ENCODE assay signal across 19 cellular contexts in the genomic region with DNA sequence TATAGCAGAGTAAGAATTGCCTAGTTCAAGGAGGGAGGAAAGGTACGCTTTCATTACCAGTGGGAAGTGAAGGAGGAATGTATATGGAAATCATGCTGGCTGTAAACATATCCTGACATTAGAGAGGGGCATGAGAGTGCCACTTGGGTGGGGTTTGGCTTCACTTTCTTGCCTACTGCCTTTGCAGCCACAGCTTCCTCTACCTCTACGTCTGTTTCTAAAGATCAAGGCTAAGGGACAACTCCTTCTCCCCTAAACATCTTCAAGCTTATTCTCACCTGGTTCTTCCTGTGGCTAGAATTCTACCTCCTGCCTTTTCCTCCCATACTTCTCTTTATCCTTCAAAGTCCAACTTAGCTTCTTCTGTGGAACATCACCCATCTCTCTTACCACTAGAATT. TPM values are rescaled to one million over a fixed set of nuclear protein-coding genes. Genes with fewer than 3 reads are reported as not detected.
DNase-seq lines count a peak whose midpoint lies in the region; ATAC-seq and TF ChIP-seq lines count a peak whose summit lies in the region.
"Had no signal": no experiment of that assay in that cellular context is flagged by ENCODE, and none has a peak within 500 bp of the region (broad histone marks: within the 10 kb centered on the region; RNA-seq: fewer than 3 reads in every experiment).

No MANE protein-coding gene starts in this region.

- no peaks in the 10 kb centered on the region for H3K27me3 Mint-ChIP-seq in stimulated activated naive CD8-positive, alpha-beta T cell treated with anti-CD3 and anti-CD28 coated beads, Interleukin-15, Interleukin-2, amounts not matched to agents 100 ng/mL and 50 ng/mL, for 24 hours
- H3K27me3 Mint-ChIP-seq in activated CD4-positive, alpha-beta memory T cell treated with anti-CD3 and anti-CD28 coated beads, Interleukin-2, amount 10 ng/mL, durations not matched to agents 7 days and 5 days = no peaks in the 10 kb centered on the region
- no peaks in the 10 kb centered on the region for H3K27me3 Mint-ChIP-seq in naive B cell

- no peak overlapping the region for H3K4me3 ChIP-seq in foreskin fibroblast (ENCODE audit: low read depth in 1 of 2, low read length in 2 of 2)
- H3K4me3 ChIP-seq: HAP-1, uterus had no signal

- ATAC-seq in stimulated activated naive CD8-positive, alpha-beta T cell treated with anti-CD3 and anti-CD28 coated beads, Interleukin-15, Interleukin-2, amounts not matched to agents 100 U/mL and 50 U/mL, for 24 hours = no peak
- ATAC-seq in naive B cell (ENCODE audit: low read depth in 2 of 2) = no peak
- no peak for ATAC-seq in HG03521 (IDR thresholded peaks at IDR 0.05; ENCODE audit: unreplicated experiment)
- ATAC-seq: esophagus mucosa, left cardiac atrium, Right ventricle myocardium inferior, sciatic nerve had no signal

- POLR2A ChIA-PET in activated CD4-positive, alpha-beta memory T cell treated with anti-CD3 and anti-CD28 coated beads, Interleukin-2, amount 10 ng/mL, durations not matched to agents 7 days and 5 days (lab: Charles Lee) = interaction anchor here (1.0 to 3.7 kb wide), 7 partner anchors 8 to 97 kb away, joined by 3 to 27 read pairs (median 4); partner anchors contain the start of genes SRSF5 and SUSD6

- H3K9me3 Mint-ChIP-seq in stimulated activated naive CD8-positive, alpha-beta T cell treated with anti-CD3 and anti-CD28 coated beads, Interleukin-15, Interleukin-2, amounts not matched to agents 100 ng/mL and 50 ng/mL, for 24 hours = no peaks in the 10 kb centered on the region
- no peaks in the 10 kb centered on the region for H3K9me3 Mint-ChIP-seq in activated CD4-positive, alpha-beta memory T cell treated with anti-CD3 and anti-CD28 coated beads, Interleukin-2, amount 10 ng/mL, durations not matched to agents 7 days and 5 days
- H3K9me3 Mint-ChIP-seq in naive B cell = peaks cover 0 to 4% (median 2%) of the 10 kb centered on the region in 7 donors

- no peak for DNase-seq in stimulated activated naive CD8-positive, alpha-beta T cell treated with anti-CD3 and anti-CD28 coated beads, Interleukin-15, Interleukin-2, amounts not matched to agents 100 U/mL and 50 U/mL, for 24 hours
- DNase-seq in activated CD4-positive, alpha-beta memory T cell treated with anti-CD3 and anti-CD28 coated beads, Interleukin-2, amount 10 ng/mL, durations not matched to agents 7 days and 5 days = no peak
- no peak for DNase-seq in naive B cell
- no peak for DNase-seq in foreskin fibroblast
- DNase-seq in SIG-M5 treated with dmso at 0.1 percent for 504 hours (lab: John Stamatoyannopoulos, UW; ENCODE audit: unreplicated experiment) = no peak
- DNase-seq: amygdala; central memory CD4-positive, alpha-beta T cell; GDM1; KG1; left cardiac atrium; NCI-H2081; NCI-H510A treated with DMSO at 0.1 percent for 48 hours; uterus had no signal

- peaks cover 98% of the 10 kb centered on the region for H3K4me1 Mint-ChIP-seq in stimulated activated naive CD8-positive, alpha-beta T cell treated with anti-CD3 and anti-CD28 coated beads, Interleukin-15, Interleukin-2, amounts not matched to agents 100 ng/mL and 50 ng/mL, for 24 hours (ENCODE audit: low read depth)
- H3K4me1 Mint-ChIP-seq in activated CD4-positive, alpha-beta memory T cell treated with anti-CD3 and anti-CD28 coated beads, Interleukin-2, amount 10 ng/mL, durations not matched to agents 7 days and 5 days = peaks cover 92% of the 10 kb centered on the region
- peaks cover 86 to 100% (median 96%) of the 10 kb centered on the region in 3 donors for H3K4me1 Mint-ChIP-seq in naive B cell

- CTCF ChIA-PET in activated CD4-positive, alpha-beta memory T cell treated with anti-CD3 and anti-CD28 coated beads, Interleukin-2, amount 10 ng/mL, durations not matched to agents 7 days and 5 days (lab: Charles Lee) = interaction anchor here (1.1 kb wide), 2 partner anchors 55 to 57 kb away, joined by 3 read pairs; no protein-coding TSS in a partner anchor

- peaks cover 33% of the 10 kb centered on the region for H3K36me3 Mint-ChIP-seq in stimulated activated naive CD8-positive, alpha-beta T cell treated with anti-CD3 and anti-CD28 coated beads, Interleukin-15, Interleukin-2, amounts not matched to agents 100 ng/mL and 50 ng/mL, for 24 hours (ENCODE audit: low read depth)
- peaks cover 59% of the 10 kb centered on the region for H3K36me3 Mint-ChIP-seq in activated CD4-positive, alpha-beta memory T cell treated with anti-CD3 and anti-CD28 coated beads, Interleukin-2, amount 10 ng/mL, durations not matched to agents 7 days and 5 days (ENCODE audit: low read depth)
- H3K36me3 Mint-ChIP-seq in naive B cell = peaks cover 6 to 13% of the 10 kb centered on the region in 2 donors

- no peak for TF ChIP-seq CTCF in foreskin fibroblast (IDR thresholded peaks at IDR 0.05; ENCODE audit: low read depth, low read length)

- H3K4me3 Mint-ChIP-seq in stimulated activated naive CD8-positive, alpha-beta T cell treated with anti-CD3 and anti-CD28 coated beads, Interleukin-15, Interleukin-2, amounts not matched to agents 100 ng/mL and 50 ng/mL, for 24 hours = no peak overlapping the region
- H3K4me3 Mint-ChIP-seq in activated CD4-positive, alpha-beta memory T cell treated with anti-CD3 and anti-CD28 coated beads, Interleukin-2, amount 10 ng/mL, durations not matched to agents 7 days and 5 days = no peak overlapping the region
- peak overlapping the region in 4 of 8 donors; percentile 23 to 74 (median 56) for H3K4me3 Mint-ChIP-seq in naive B cell

- H3K27ac Mint-ChIP-seq in stimulated activated naive CD8-positive, alpha-beta T cell treated with anti-CD3 and anti-CD28 coated beads, Interleukin-15, Interleukin-2, amounts not matched to agents 100 ng/mL and 50 ng/mL, for 24 hours = peak overlapping the region; percentile 5
- peak overlapping the region; percentile 64 for H3K27ac Mint-ChIP-seq in activated CD4-positive, alpha-beta memory T cell treated with anti-CD3 and anti-CD28 coated beads, Interleukin-2, amount 10 ng/mL, durations not matched to agents 7 days and 5 days
- H3K27ac Mint-ChIP-seq in naive B cell = peak overlapping the region in 5 of 6 donors; percentile 5 to 91 (median 85)

RNA-seq across cellular contexts. Expression of gene SUSD6, which starts 58.0 kb away (rescaled TPM):
- total RNA-seq in activated CD4-positive, alpha-beta memory T cell treated with anti-CD3 and anti-CD28 coated beads, Interleukin-2, amount 10 ng/mL, durations not matched to agents 7 days and 5 days = 10 to 100 TPM; 63.4 to 65.2 TPM
- 10 to 100 TPM; 16.1 to 22.8 (median 19.4) TPM for polyA plus RNA-seq in naive B cell (ENCODE audit: low read depth in 6 of 6)

Comparison
In these comparisons a context has a peak if more than half of its experiments do, and no peak if none do; other contexts are left out.
1. H3K27ac Mint-ChIP-seq: peak in every context shown above with its lines; median percentile 85 in naive B cell; 64 in activated CD4-positive, alpha-beta memory T cell treated with anti-CD3 and anti-CD28 coated beads, Interleukin-2, amount 10 ng/mL, durations not matched to agents 7 days and 5 days; 5 in stimulated activated naive CD8-positive, alpha-beta T cell treated with anti-CD3 and anti-CD28 coated beads, Interleukin-15, Interleukin-2, amounts not matched to agents 100 ng/mL and 50 ng/mL, for 24 hours.